Comparison of ENCODE assay signal across 19 cellular contexts in genomic region chr11:87022254-87022653, GRCh38. TPM values are rescaled to one million over a fixed set of nuclear protein-coding genes. Genes with fewer than 3 reads are reported as not detected.
A peak's percentile ranks its signal among the peaks of the same experiment; 100 is the strongest.
DNase-seq lines count a peak whose midpoint lies in the region; ATAC-seq and TF ChIP-seq lines count a peak whose summit lies in the region.
"Had no signal": no experiment of that assay in that cellular context is flagged by ENCODE, and none has a peak within 500 bp of the region (broad histone marks: within the 10 kb centered on the region; RNA-seq: fewer than 3 reads in every experiment).

No MANE protein-coding gene starts in this region.

- intact Hi-C loops in vagina (cut with DNase I) = no loop called here

- ATAC-seq in GM19351 (IDR thresholded peaks at IDR 0.05; ENCODE audit: unreplicated experiment) (peak; percentile 69), HG02885 (IDR thresholded peaks at IDR 0.05; ENCODE audit: poor library complexity, unreplicated experiment) (peak; percentile 69), GM19467 (IDR thresholded peaks at IDR 0.05; ENCODE audit: unreplicated experiment) (no peak)
- ATAC-seq: left lobe of liver had no signal

- TF ChIP-seq POLR2A in vagina (IDR thresholded peaks at IDR 0.05) = no peak

- H3K4me1 ChIP-seq in BE2C = no peaks in the 10 kb centered on the region
- H3K4me1 ChIP-seq in vagina = no peaks in the 10 kb centered on the region
- H3K4me1 ChIP-seq: ascending aorta had no signal

- H3K27ac ChIP-seq in VCaP (0 out of 2 replicates have a peak overlapping the region, but pooled peaks have one; percentile 5), vagina (no peak overlapping the region)
- H3K27ac ChIP-seq: ascending aorta; BLaER1 treated with 17β-estradiol and CSF1 and Interleukin-3, amounts not matched to agents 10 nM and 100 nM; esophagus muscularis mucosa had no signal

- H3K9me3 ChIP-seq in BE2C (no peaks in the 10 kb centered on the region), vagina (no peaks in the 10 kb centered on the region)
- H3K9me3 ChIP-seq: ascending aorta; BLaER1 treated with 17β-estradiol and CSF1 and Interleukin-3, amounts not matched to agents 10 nM and 100 nM; esophagus muscularis mucosa had no signal

- H3K27me3 ChIP-seq in BE2C (no peaks in the 10 kb centered on the region), vagina (no peaks in the 10 kb centered on the region)
- H3K27me3 ChIP-seq: ascending aorta; BLaER1 treated with 17β-estradiol and CSF1 and Interleukin-3, amounts not matched to agents 10 nM and 100 nM; esophagus muscularis mucosa had no signal

- TF ChIP-seq CTCF in GM12865 (IDR thresholded peaks at IDR 0.05; ENCODE audit: insufficient read depth, low read depth, low read length, missing control alignments) (no peak), VCaP (conservative IDR thresholded peaks at IDR 0.05) (no peak), BE2C (IDR thresholded peaks at IDR 0.05; ENCODE audit: low read depth, low read length) (no peak), vagina (IDR thresholded peaks at IDR 0.05) (no peak)

- H3K36me3 ChIP-seq in BE2C = no peaks in the 10 kb centered on the region
- H3K36me3 ChIP-seq in vagina = no peaks in the 10 kb centered on the region
- H3K36me3 ChIP-seq: ascending aorta; BLaER1 treated with 17β-estradiol and CSF1 and Interleukin-3, amounts not matched to agents 10 nM and 100 nM; esophagus muscularis mucosa had no signal

- DNase-seq in GM12865 (ENCODE audit: low read depth) (peak; percentile 6), BE2C (no peak), NCI-H2227 (lab: John Stamatoyannopoulos, UW; ENCODE audit: unreplicated experiment) (no peak), vagina (ENCODE audit: extremely low spot score in 2 of 2) (no peak)
- DNase-seq: activated CD4-positive, alpha-beta T cell treated with anti-CD3 and anti-CD28 coated beads for 48 hours; effector CD8-positive, alpha-beta T cell; H9; NCI-H1417 treated with DMSO at 0.1 percent for 48 hours; NCI-H2171; small intestine; stimulated activated CD4-positive, alpha-beta T cell treated with anti-CD3 and anti-CD28 coated beads, Interleukin-4, amount 100 ng/mL, for 4 hours had no signal

- no peak overlapping the region for H3K4me3 ChIP-seq in GM12865 (ENCODE audit: low read depth, low read length)
- no peak overlapping the region for H3K4me3 ChIP-seq in BE2C (ENCODE audit: low read depth, low read length)
- H3K4me3 ChIP-seq in vagina = no peak overlapping the region
- H3K4me3 ChIP-seq: ascending aorta; BLaER1 treated with 17β-estradiol and CSF1 and Interleukin-3, amounts not matched to agents 10 nM and 100 nM; esophagus muscularis mucosa had no signal

RNA-seq across cellular contexts. Expression of gene TMEM135, which starts 15.5 kb away (rescaled TPM):
- 6.5 TPM for polyA plus RNA-seq in BE2C (2012; ENCODE audit: insufficient read depth, insufficient read length, low read depth)
- 17.2 TPM for total RNA-seq in vagina
